ENCODE assay signal across 25 cellular contexts in the genomic region with DNA sequence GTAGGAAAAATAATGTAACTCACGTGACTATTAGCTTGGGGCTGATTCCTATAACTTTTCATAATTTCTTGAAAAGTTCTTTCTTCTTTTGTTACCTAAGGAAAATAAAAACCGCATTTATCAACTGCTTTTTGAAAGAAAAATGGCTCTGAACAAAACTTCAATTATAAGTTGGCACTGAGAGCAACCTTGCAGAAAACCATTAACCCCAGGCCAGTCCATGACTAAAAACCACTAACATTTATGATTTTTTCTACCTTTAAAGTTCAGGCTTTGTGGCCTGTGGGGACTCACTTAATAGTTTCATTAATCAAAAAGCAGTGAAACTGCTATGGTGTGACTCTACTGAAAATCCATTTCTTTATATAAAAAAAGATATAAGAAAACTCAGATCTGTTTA.
A peak's percentile ranks its signal among the peaks of the same experiment; 100 is the strongest.
DNase-seq lines count a peak whose midpoint lies in the region; FAIRE-seq and TF ChIP-seq lines count a peak whose summit lies in the region.
"Had no signal": no experiment of that assay in that cellular context is flagged by ENCODE, and none has a peak within 500 bp of the region (broad histone marks: within the 10 kb centered on the region; RNA-seq: fewer than 3 reads in every experiment).

No MANE protein-coding gene starts in this region.

- H3K4me3 ChIP-seq in astrocyte (ENCODE audit: insufficient read depth, low read depth, low read length): no peak overlapping the region
- H3K4me3 ChIP-seq in spleen: no peak overlapping the region
- H3K4me3 ChIP-seq: A549; BLaER1 treated with 17β-estradiol and CSF1 and Interleukin-3, amounts not matched to agents 10 nM and 100 nM; HAP-1 had no signal

- FAIRE-seq in RCC 7860 (lab: Jason Lieb, UNC): peak; percentile 5
- no peak for FAIRE-seq in astrocyte (lab: Jason Lieb, UNC)
- FAIRE-seq: A549, G401.6, GM12892, H54 had no signal

- no peaks in the 10 kb centered on the region for H3K9me3 Mint-ChIP-seq in astrocyte (ENCODE audit: unreplicated experiment)
- H3K9me3 Mint-ChIP-seq: CD14-positive monocyte; CD4-positive, alpha-beta T cell; CD8-positive, alpha-beta memory T cell; HFFc6 had no signal

- H3K27ac ChIP-seq in astrocyte (ENCODE audit: low read depth, low read length) (no peak overlapping the region), spleen (no peak overlapping the region)
- H3K27ac ChIP-seq: A549; BLaER1 treated with 17β-estradiol and CSF1 and Interleukin-3, amounts not matched to agents 10 nM and 100 nM had no signal

- no peaks in the 10 kb centered on the region for H3K79me2 ChIP-seq in astrocyte (ENCODE audit: insufficient read depth, low read length)

- TF ChIP-seq CTCF in astrocyte (IDR thresholded peaks at IDR 0.05; ENCODE audit: insufficient read depth, low read depth, low read length): no peak
- no peak for TF ChIP-seq CTCF in spleen (IDR thresholded peaks at IDR 0.05 in 8 of 11, conservative IDR thresholded peaks at IDR 0.05 in 3 of 11)

- H4K20me1 ChIP-seq in astrocyte (ENCODE audit: insufficient read depth, low read length): no peaks in the 10 kb centered on the region
- H4K20me1 ChIP-seq: BLaER1 treated with 17β-estradiol and CSF1 and Interleukin-3, amounts not matched to agents 10 nM and 100 nM had no signal

- no peak overlapping the region for H3K4me3 Mint-ChIP-seq in astrocyte (ENCODE audit: unreplicated experiment)
- H3K4me3 Mint-ChIP-seq: CD14-positive monocyte; CD4-positive, alpha-beta T cell; CD8-positive, alpha-beta memory T cell; HFFc6 had no signal

- H3K4me2 ChIP-seq in astrocyte (ENCODE audit: low read length): no peak overlapping the region
- H3K4me2 ChIP-seq: A549; BLaER1 treated with 17β-estradiol and CSF1 and Interleukin-3, amounts not matched to agents 10 nM and 100 nM had no signal

- H3K36me3 ChIP-seq in astrocyte (ENCODE audit: insufficient read depth, low read length) (peaks cover 4% of the 10 kb centered on the region), spleen (peaks cover 0 to 95% (median 39%) of the 10 kb centered on the region in 6 donors)

- TF ChIP-seq POLR2A in spleen (IDR thresholded peaks at IDR 0.05): no peak

- no peaks in the 10 kb centered on the region for H3K27me3 Mint-ChIP-seq in astrocyte (ENCODE audit: low read depth, unreplicated experiment)
- H3K27me3 Mint-ChIP-seq: CD4-positive, alpha-beta T cell; CD8-positive, alpha-beta memory T cell had no signal

- H3K27ac Mint-ChIP-seq in astrocyte (ENCODE audit: unreplicated experiment): no peak overlapping the region
- H3K27ac Mint-ChIP-seq: CD4-positive, alpha-beta T cell; HFFc6 had no signal

- no peak overlapping the region for H2AFZ ChIP-seq in astrocyte (ENCODE audit: low read depth, low read length)

- no peaks in the 10 kb centered on the region for H3K27me3 ChIP-seq in astrocyte (ENCODE audit: insufficient read depth, low read length)
- no peaks in the 10 kb centered on the region for H3K27me3 ChIP-seq in spleen (replicated peaks in 1 of 7)
- H3K27me3 ChIP-seq: BE2C; BLaER1 treated with 17β-estradiol and CSF1 and Interleukin-3, amounts not matched to agents 10 nM and 100 nM had no signal

- intact Hi-C loops in spleen (cut with DNase I; ENCODE audit: low total_unique reads): no loop called here

- H3K4me1 ChIP-seq in astrocyte (ENCODE audit: insufficient read depth, low read length): no peaks in the 10 kb centered on the region
- peaks cover 0 to 2% (median 0%) of the 10 kb centered on the region in 6 donors for H3K4me1 ChIP-seq in spleen
- H3K4me1 ChIP-seq: A549, BE2C, HAP-1 had no signal

- H3K9me3 ChIP-seq in astrocyte (ENCODE audit: insufficient read depth, low read depth, low read length) (no peaks in the 10 kb centered on the region), spleen (no peaks in the 10 kb centered on the region)
- H3K9me3 ChIP-seq: A549; BE2C; BLaER1 treated with 17β-estradiol and CSF1 and Interleukin-3, amounts not matched to agents 10 nM and 100 nM; HAP-1 had no signal

- H3K9ac ChIP-seq in astrocyte (ENCODE audit: low read length): no peak overlapping the region
- H3K9ac ChIP-seq: BLaER1 treated with 17β-estradiol and CSF1 and Interleukin-3, amounts not matched to agents 10 nM and 100 nM had no signal

- WGBS in spleen, 5 donors: 76 to 93% (median 85%) methylated on average over 2 of the region's 2 CpGs

- no peaks in the 10 kb centered on the region for H3K4me1 Mint-ChIP-seq in astrocyte (ENCODE audit: low read depth, unreplicated experiment)
- H3K4me1 Mint-ChIP-seq: CD14-positive monocyte had no signal

- H3K36me3 Mint-ChIP-seq in astrocyte (ENCODE audit: low read depth, unreplicated experiment): no peaks in the 10 kb centered on the region

- DNase-seq in RCC 7860 (ENCODE audit: low spot score): no peak
- peak; percentile 4 for DNase-seq in astrocyte (ENCODE audit: low read depth)
- DNase-seq in foreskin melanocyte: peak; percentile 56
- DNase-seq in NCI-H1417 (lab: John Stamatoyannopoulos, UW): no peak
- no peak for DNase-seq in NCI-H345 treated with DMSO at 0.1 percent for 48 hours (lab: John Stamatoyannopoulos, UW; ENCODE audit: unreplicated experiment)
- no peak for DNase-seq in spleen
- DNase-seq: 8988T; ACHN; AML-193; BE2C; Calu3; CD4-positive, alpha-beta T cell; CD8-positive, alpha-beta memory T cell; COR-L47; DMS153; DND-41; GOT3; HFFc6 had no signal

Comparison
In these comparisons a context has a peak if more than half of its experiments do, and no peak if none do; other contexts are left out.
1. DNase-seq: peak in astrocyte (single experiment) and foreskin melanocyte (single experiment); none in RCC 7860 (single experiment), NCI-H1417 (0 of 3), NCI-H345 treated with DMSO at 0.1 percent for 48 hours (single experiment) and spleen (single experiment).